26 cellular contexts compared by ENCODE assay signal in the genomic region with DNA sequence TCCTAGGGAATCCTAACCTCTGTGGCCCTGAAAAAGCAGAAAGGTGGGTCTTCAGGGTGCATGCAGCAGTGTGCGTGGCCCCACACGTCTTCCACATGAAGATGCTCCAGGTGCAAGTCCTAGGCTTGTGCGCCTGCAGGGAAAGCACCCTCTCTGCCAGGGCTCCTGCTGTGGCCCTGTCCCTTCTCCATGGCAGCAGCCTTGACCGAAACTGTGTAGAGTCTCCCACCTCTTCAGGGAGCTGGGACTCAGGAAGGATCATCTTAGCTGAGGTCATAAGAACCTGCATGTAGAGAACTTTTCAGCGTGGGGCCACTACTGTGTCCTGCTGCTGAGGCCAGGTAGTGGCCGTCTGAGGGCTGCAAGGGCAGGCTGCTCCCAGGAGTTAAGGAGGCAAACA. TPM values are rescaled to one million over a fixed set of nuclear protein-coding genes. Genes with fewer than 3 reads are reported as not detected.
A peak's percentile ranks its signal among the peaks of the same experiment; 100 is the strongest.
DNase-seq lines count a peak whose midpoint lies in the region; ATAC-seq, FAIRE-seq and TF ChIP-seq lines count a peak whose summit lies in the region.
"Had no signal": no experiment of that assay in that cellular context is flagged by ENCODE, and none has a peak within 500 bp of the region (broad histone marks: within the 10 kb centered on the region; RNA-seq: fewer than 3 reads in every experiment).

No MANE protein-coding gene starts in this region.

- H4K20me1 ChIP-seq in SK-N-SH (ENCODE audit: insufficient read depth): no peaks in the 10 kb centered on the region
- H4K20me1 ChIP-seq: BLaER1 had no signal

- peaks cover 11 to 34% of the 10 kb centered on the region in 2 experiments for H3K4me1 ChIP-seq in SK-N-SH (ENCODE audit: control insufficient read depth in 1 of 2, insufficient read depth in 2 of 2, low read depth in 1 of 2, low read length in 1 of 2)
- no peaks in the 10 kb centered on the region for H3K4me1 ChIP-seq in kidney (ENCODE audit: control insufficient read depth in 1 of 2, insufficient read depth in 1 of 2, low read depth in 1 of 2, low read length in 2 of 2)
- peaks cover 0 to 1% of the 10 kb centered on the region in 2 donors for H3K4me1 ChIP-seq in neuronal stem cell (ENCODE audit: control insufficient read depth in 2 of 2, insufficient read depth in 1 of 2, low read depth in 1 of 2, low read length in 2 of 2)
- H3K4me1 ChIP-seq: Caco-2 had no signal

- no peak overlapping the region for H3K4me3 Mint-ChIP-seq in natural killer cell treated with Interleukin-12 subunit alpha and Interleukin-12 subunit beta and Interleukin-15 and Interleukin-18, amount 100 ng/mL, for 72 hours
- H3K4me3 Mint-ChIP-seq in natural killer cell: no peak overlapping the region
- H3K4me3 Mint-ChIP-seq: CD4-positive, alpha-beta T cell; GM23338 had no signal

- peak overlapping the region; percentile 36 to 91 for H3K27ac Mint-ChIP-seq in natural killer cell treated with Interleukin-12 subunit alpha and Interleukin-12 subunit beta and Interleukin-15 and Interleukin-18, amount 100 ng/mL, for 72 hours
- H3K27ac Mint-ChIP-seq in natural killer cell: no peak overlapping the region
- H3K27ac Mint-ChIP-seq: CD4-positive, alpha-beta T cell; GM23338 had no signal

- H3K4me3 ChIP-seq in SK-N-SH (ENCODE audit: low read depth in 2 of 2, low read length in 1 of 2) (no peak overlapping the region), kidney (ENCODE audit: low read length in 2 of 2) (no peak overlapping the region), neuronal stem cell (ENCODE audit: low read length in 2 of 2) (no peak overlapping the region)
- H3K4me3 ChIP-seq: BLaER1, GM12878, GM23338 had no signal

- peaks cover 5 to 12% of the 10 kb centered on the region in 2 experiments for H3K36me3 ChIP-seq in SK-N-SH (replicated peaks in 1 of 2; ENCODE audit: control insufficient read depth in 1 of 2, insufficient read depth in 2 of 2, low read length in 1 of 2)
- no peaks in the 10 kb centered on the region for H3K36me3 ChIP-seq in kidney (ENCODE audit: control insufficient read depth in 1 of 2, insufficient read depth in 2 of 2, low read length in 2 of 2)
- H3K36me3 ChIP-seq in neuronal stem cell (replicated peaks in 1 of 2; ENCODE audit: control insufficient read depth in 2 of 2, insufficient read depth in 2 of 2, low read length in 2 of 2): peaks cover 0 to 3% of the 10 kb centered on the region in 2 donors
- H3K36me3 ChIP-seq: BLaER1 had no signal

- H2BK12ac ChIP-seq in neuronal stem cell (ENCODE audit: low read length): no peak overlapping the region

- ATAC-seq in SK-N-SH treated with all-trans-retinoic acid at 6 μM for 48 hours (no peak), natural killer cell (no peak), GM18867 (IDR thresholded peaks at IDR 0.05; ENCODE audit: unreplicated experiment) (no peak)
- ATAC-seq in natural killer cell treated with Interleukin-12 subunit alpha and Interleukin-12 subunit beta and Interleukin-15 and Interleukin-18, amount 100 ng/mL, for 72 hours: no peak
- ATAC-seq: GM12878, GM23338 had no signal

- H3K18ac ChIP-seq in neuronal stem cell (ENCODE audit: low read length): no peak overlapping the region

- no peaks in the 10 kb centered on the region for H3F3A ChIP-seq in SK-N-SH (replicated peaks; ENCODE audit: insufficient read depth)

- H3K9me3 Mint-ChIP-seq in natural killer cell treated with Interleukin-12 subunit alpha and Interleukin-12 subunit beta and Interleukin-15 and Interleukin-18, amount 100 ng/mL, for 72 hours: no peaks in the 10 kb centered on the region
- H3K9me3 Mint-ChIP-seq in natural killer cell: no peaks in the 10 kb centered on the region
- H3K9me3 Mint-ChIP-seq: CD4-positive, alpha-beta T cell; GM23338 had no signal

- no peak overlapping the region for H4K8ac ChIP-seq in neuronal stem cell (ENCODE audit: low read depth, low read length)

- POLR2A ChIA-PET in SK-N-SH (lab: Yijun Ruan, JAX): no interaction called here

- TF ChIP-seq CTCF in SK-N-SH (IDR thresholded peaks at IDR 0.05) (no peak), natural killer cell (IDR thresholded peaks at IDR 0.05) (no peak), kidney (IDR thresholded peaks at IDR 0.05; ENCODE audit: borderline replicate concordance, extremely low read depth, insufficient read depth) (no peak)

- no peaks in the 10 kb centered on the region for H3K27me3 Mint-ChIP-seq in natural killer cell treated with Interleukin-12 subunit alpha and Interleukin-12 subunit beta and Interleukin-15 and Interleukin-18, amount 100 ng/mL, for 72 hours
- no peaks in the 10 kb centered on the region for H3K27me3 Mint-ChIP-seq in natural killer cell (ENCODE audit: low read depth in 2 of 2)
- H3K27me3 Mint-ChIP-seq: CD4-positive, alpha-beta T cell had no signal

- no peak overlapping the region for H2BK15ac ChIP-seq in neuronal stem cell (ENCODE audit: low read length)

- H3K27me3 ChIP-seq in SK-N-SH (ENCODE audit: insufficient read depth) (no peaks in the 10 kb centered on the region), neuronal stem cell (ENCODE audit: control insufficient read depth in 3 of 3, insufficient read depth in 3 of 3, low read depth in 1 of 3, low read length in 3 of 3) (peaks cover 0 to 15% (median 0%) of the 10 kb centered on the region in 3 experiments)
- H3K27me3 ChIP-seq: BLaER1 had no signal

- H3K9ac ChIP-seq in SK-N-SH (no peak overlapping the region), kidney (ENCODE audit: low read length in 2 of 2) (no peak overlapping the region), neuronal stem cell (ENCODE audit: low read depth, low read length, poor library complexity) (no peak overlapping the region)
- H3K9ac ChIP-seq: BLaER1 had no signal

- H2AK5ac ChIP-seq in neuronal stem cell (ENCODE audit: low read depth, low read length): no peak overlapping the region

- no peak overlapping the region for H2BK5ac ChIP-seq in neuronal stem cell (ENCODE audit: low read length)

- no peaks in the 10 kb centered on the region for H3K79me1 ChIP-seq in neuronal stem cell (ENCODE audit: low read depth, low read length)

- FAIRE-seq in kidney (lab: Jason Lieb, UNC): no peak
- FAIRE-seq: GM12878, RCC 7860 had no signal

- DNase-seq in SK-N-SH (no peak), natural killer cell (no peak), kidney (peak; percentile 46), activated T-cell treated with anti-CD3 and anti-CD28 coated beads for 4 hours (no peak), neuronal stem cell (ENCODE audit: low spot score) (no peak)
- DNase-seq in natural killer cell treated with Interleukin-12 subunit alpha and Interleukin-12 subunit beta and Interleukin-15 and Interleukin-18, amount 100 ng/mL, for 72 hours (ENCODE audit: low spot score): no peak
- DNase-seq: ACHN; Caco-2; CD4-positive, alpha-beta T cell; DMS 273 treated with DMSO at 0.1 percent for 48 hours; DND-41; KBM-7; MM.1S; NCI-H1048; NCI-H1417 treated with DMSO at 0.1 percent for 48 hours; NCI-H187; NCI-H446; NCI-H526; OCI-M1 had no signal

- no peaks in the 10 kb centered on the region for H3K9me3 ChIP-seq in SK-N-SH
- H3K9me3 ChIP-seq in kidney (ENCODE audit: control insufficient read depth in 1 of 2, low read length in 2 of 2): no peaks in the 10 kb centered on the region
- H3K9me3 ChIP-seq in neuronal stem cell (replicated peaks in 1 of 2; ENCODE audit: control insufficient read depth in 2 of 2, insufficient read depth in 1 of 2, low read depth in 1 of 2, low read length in 2 of 2): no peaks in the 10 kb centered on the region
- H3K9me3 ChIP-seq: BLaER1, Caco-2 had no signal

- H3K9me2 ChIP-seq in SK-N-SH: no peaks in the 10 kb centered on the region

- CTCF ChIA-PET in SK-N-SH (lab: Yijun Ruan, JAX): no interaction called here

- WGBS in SK-N-SH (ENCODE audit: low lambda C conversion rate): 83% methylated on average over 4 of the region's 6 CpGs
- no CpG with 5 or more reads among the region's 6 CpGs for WGBS in neuronal stem cell (ENCODE audit: extremely low coverage in 2 of 2, insufficient read length in 2 of 2, insufficient replicate concordance in 1 of 2), 2 donors

- H3K14ac ChIP-seq in neuronal stem cell (ENCODE audit: low read length): no peak overlapping the region

- H2BK120ac ChIP-seq in neuronal stem cell (ENCODE audit: low read depth, low read length): no peak overlapping the region

- H2AFZ ChIP-seq in SK-N-SH (ENCODE audit: low read depth) (no peak overlapping the region), neuronal stem cell (ENCODE audit: low read length) (no peak overlapping the region)
- H2AFZ ChIP-seq: GM23338 had no signal

- H3K4me1 Mint-ChIP-seq in natural killer cell treated with Interleukin-12 subunit alpha and Interleukin-12 subunit beta and Interleukin-15 and Interleukin-18, amount 100 ng/mL, for 72 hours (ENCODE audit: low read depth in 2 of 2): peaks cover 68 to 75% of the 10 kb centered on the region in 2 donors
- H3K4me1 Mint-ChIP-seq in natural killer cell: peaks cover 57 to 66% of the 10 kb centered on the region in 2 donors
- H3K4me1 Mint-ChIP-seq: GM23338 had no signal

- H3K4ac ChIP-seq in neuronal stem cell (ENCODE audit: low read length): no peak overlapping the region

- peaks cover 7% of the 10 kb centered on the region; the same call in 1 of the 2 replicates for H3K79me2 ChIP-seq in SK-N-SH (ENCODE audit: insufficient read depth)

- no peak overlapping the region for H3K23ac ChIP-seq in neuronal stem cell (ENCODE audit: low read depth, low read length, poor library complexity)

- intact Hi-C loops in natural killer cell (cut with micrococcal nuclease) (no loop called here), kidney (cut with DNase I) (no loop called here)

- no peak overlapping the region for H4K91ac ChIP-seq in neuronal stem cell (ENCODE audit: low read depth, low read length, poor library complexity)

- TF ChIP-seq EP300 in SK-N-SH (IDR thresholded peaks at IDR 0.05; ENCODE audit: borderline replicate concordance in 1 of 2, low read depth in 1 of 2, low read length in 1 of 2): no peak

- H3K27ac ChIP-seq in SK-N-SH (ENCODE audit: low read depth in 2 of 2, low read length in 1 of 2) (peak overlapping the region in 1 of 2 experiments; percentile 34; a peak in 2 of 4 replicates), kidney (ENCODE audit: low read depth in 2 of 2, low read length in 2 of 2) (no peak overlapping the region), neuronal stem cell (replicated peaks; ENCODE audit: low read length) (no peak overlapping the region)
- H3K27ac ChIP-seq: 22Rv1, BLaER1 had no signal

- no peaks in the 10 kb centered on the region for H3K36me3 Mint-ChIP-seq in natural killer cell treated with Interleukin-12 subunit alpha and Interleukin-12 subunit beta and Interleukin-15 and Interleukin-18, amount 100 ng/mL, for 72 hours
- no peaks in the 10 kb centered on the region for H3K36me3 Mint-ChIP-seq in natural killer cell

- no peak for TF ChIP-seq RAD21 in SK-N-SH (IDR thresholded peaks at IDR 0.05; ENCODE audit: low read length)

- H3K4me2 ChIP-seq in SK-N-SH: no peak overlapping the region
- H3K4me2 ChIP-seq in neuronal stem cell (ENCODE audit: insufficient read depth, low read length, poor library complexity, severe bottlenecking): no peak overlapping the region
- H3K4me2 ChIP-seq: BLaER1, GM23338 had no signal

RNA-seq across cellular contexts. Expression of a gene that starts 6.3 kb away (rescaled TPM):
- polyA plus RNA-seq in SK-N-SH (2012; rRNA removed) (11.5 and 16.0 TPM in 2 replicates), kidney (ENCODE audit: insufficient read depth, low read depth, low replicate concordance) (4.8 TPM)
- 16.1 and 21.2 TPM in 2 replicates for polyA plus RNA-seq in SK-N-SH (2012; cell fraction: cytosol; rRNA removed)
- polyA plus RNA-seq in SK-N-SH (2012; cell fraction: nucleus; rRNA removed): 10.9 and 19.7 TPM in 2 replicates
- total RNA-seq in natural killer cell treated with Interleukin-12 subunit alpha and Interleukin-12 subunit beta and Interleukin-15 and Interleukin-18, amount 100 ng/mL, for 72 hours: 10 to 100 TPM; 31.4 to 41.3 TPM
- total RNA-seq in natural killer cell (10 to 100 TPM; 49.9 to 57.4 (median 52.8) TPM), kidney (20.0 TPM)
- 6.7 TPM for polyA plus RNA-seq in neuronal stem cell (2013, experiment 1 of 2)
- polyA plus RNA-seq in neuronal stem cell (2013, experiment 2 of 2): 7.4 TPM

RNA-seq across cellular contexts. Expression of a gene that starts 55.0 kb away (rescaled TPM):
- 3.2 and 6.8 TPM in 2 replicates for polyA plus RNA-seq in SK-N-SH (2012; rRNA removed)
- 5.8 and 12.3 TPM in 2 replicates for polyA plus RNA-seq in SK-N-SH (2012; cell fraction: cytosol; rRNA removed)
- polyA plus RNA-seq in SK-N-SH (2012; cell fraction: nucleus; rRNA removed): 11.5 and 17.8 TPM in 2 replicates
- total RNA-seq in natural killer cell treated with Interleukin-12 subunit alpha and Interleukin-12 subunit beta and Interleukin-15 and Interleukin-18, amount 100 ng/mL, for 72 hours: not detected
- total RNA-seq in natural killer cell: under 1 TPM in 1 of 3 donors, not detected in 2; 0.16 TPM
- 3.1 TPM for total RNA-seq in kidney
- 1.1 TPM for polyA plus RNA-seq in kidney (ENCODE audit: insufficient read depth, low read depth, low replicate concordance)
- polyA plus RNA-seq in neuronal stem cell (2013, experiment 1 of 2): 2.3 TPM
- 2.2 TPM for polyA plus RNA-seq in neuronal stem cell (2013, experiment 2 of 2)
- total RNA-seq: Caco-2; CD4-positive, alpha-beta T cell; GM12878 had no signal
- polyA plus RNA-seq: GM12878 had no signal

Comparison
In these comparisons a context has a peak if more than half of its experiments do, and no peak if none do; other contexts are left out.
1. H3K27ac Mint-ChIP-seq: peak in natural killer cell treated with Interleukin-12 subunit alpha and Interleukin-12 subunit beta and Interleukin-15 and Interleukin-18, amount 100 ng/mL, for 72 hours (2 of 2); none in natural killer cell (0 of 2).